ENCODE assay signal across 17 cellular contexts in genomic region chr1:150798509-150798908, GRCh38. TPM values are rescaled to one million over a fixed set of nuclear protein-coding genes. Genes with fewer than 3 reads are reported as not detected.
A peak's percentile ranks its signal among the peaks of the same experiment; 100 is the strongest.
DNase-seq lines count a peak whose midpoint lies in the region; ATAC-seq and TF ChIP-seq lines count a peak whose summit lies in the region.
"Had no signal": no experiment of that assay in that cellular context is flagged by ENCODE, and none has a peak within 500 bp of the region (broad histone marks: within the 10 kb centered on the region; RNA-seq: fewer than 3 reads in every experiment).

No MANE protein-coding gene starts in this region.

- CTCF ChIA-PET in IMR-90 (lab: Yijun Ruan, JAX), result no interaction called here

- no peak overlapping the region for H2BK5ac ChIP-seq in IMR-90 (ENCODE audit: low read depth, low read length, poor library complexity, severe bottlenecking)

- peaks cover 9% of the 10 kb centered on the region for H3K36me3 Mint-ChIP-seq in nephron progenitor cell (ENCODE audit: low read depth)

- no peaks in the 10 kb centered on the region for H4K20me1 ChIP-seq in IMR-90 (ENCODE audit: insufficient read depth, low read length)

- H3K27me3 Mint-ChIP-seq in nephron progenitor cell (ENCODE audit: low read depth, poor library complexity), result no peaks in the 10 kb centered on the region
- H3K27me3 Mint-ChIP-seq: activated naive CD4-positive, alpha-beta T cell treated with anti-CD3 and anti-CD28 coated beads, Interleukin-2, amount 50 U/mL, for 24 hours had no signal

- H3K14ac ChIP-seq in IMR-90 (replicated peaks; ENCODE audit: low read depth, low read length), result peak overlapping the region; percentile 28; the same call in 1 of the 2 replicates

- DNase-seq in IMR-90 (peak; percentile 46), NCI-H2171 (lab: John Stamatoyannopoulos, UW) (peak; percentile 83), WERI-Rb-1 (peak; percentile 30), nephron progenitor cell (peak; percentile 21), lower leg skin (ENCODE audit: low spot score in 2 of 2) (no peak), OCI-M2 (lab: John Stamatoyannopoulos, UW; ENCODE audit: unreplicated experiment) (no peak), GM20000 (ENCODE audit: low spot score) (no peak)
- DNase-seq in activated T-cell treated with anti-CD3 and anti-CD28 coated beads, Interleukin-2, amount 50 U/mL, for 1 hour, result no peak
- DNase-seq: activated CD8-positive, alpha-beta memory T cell treated with anti-CD3 and anti-CD28 coated beads, Interleukin-2, amount 50 U/mL, for 48 hours; caudate nucleus; DND-41; heart right ventricle; stimulated activated CD4-positive, alpha-beta T cell treated with anti-CD3 and anti-CD28 coated beads, Interleukin-4, amount 100 ng/mL, for 1 hour; transverse colon had no signal

- H3K36me3 ChIP-seq in IMR-90 (ENCODE audit: control insufficient read depth, insufficient read depth, low read length) (peaks cover 18% of the 10 kb centered on the region), WERI-Rb-1 (no peaks in the 10 kb centered on the region)

- peaks cover 2% of the 10 kb centered on the region for H3K4me1 ChIP-seq in IMR-90 (ENCODE audit: control insufficient read depth, insufficient read depth, low read length)
- H3K4me1 ChIP-seq: right atrium auricular region, transverse colon had no signal

- POLR2A ChIA-PET in IMR-90 (lab: Charles Lee; ENCODE audit: unreplicated experiment), result interaction anchor here (0.5 kb wide), 2 partner anchors 9 to 155 kb away, joined by 3 read pairs; no protein-coding TSS in a partner anchor

- H3K4me3 Mint-ChIP-seq in nephron progenitor cell, result peak overlapping the region; percentile 11
- H3K4me3 Mint-ChIP-seq: activated naive CD4-positive, alpha-beta T cell treated with anti-CD3 and anti-CD28 coated beads, Interleukin-2, amount 50 U/mL, for 24 hours had no signal

- TF ChIP-seq POLR2A in IMR-90 (IDR thresholded peaks at IDR 0.05; ENCODE audit: low read depth, low read length), result no peak
- no peak for TF ChIP-seq POLR2A in lower leg skin (IDR thresholded peaks at IDR 0.05)

- no peak overlapping the region for H3K9ac ChIP-seq in IMR-90 (ENCODE audit: low read depth, low read length)

- peaks cover 30% of the 10 kb centered on the region for H3K4me1 Mint-ChIP-seq in nephron progenitor cell
- H3K4me1 Mint-ChIP-seq: activated naive CD4-positive, alpha-beta T cell treated with anti-CD3 and anti-CD28 coated beads, Interleukin-2, amount 50 U/mL, for 24 hours had no signal

- WGBS in IMR-90 (ENCODE audit: extremely low coverage in 2 of 2, insufficient read length in 1 of 2), 2 experiments, result 40% methylated on average over 2 of the region's 5 CpGs; no CpG with 5 or more reads in 1 of the 2 experiments
- 69 to 75% methylated on average over 5 of the region's 5 CpGs for WGBS in lower leg skin, 2 donors

- dilution Hi-C loops in IMR-90 (cut with HindIII; ENCODE audit: low sequenced_read_pairs, unreplicated experiment), result no loop called here

- no peak overlapping the region for H4K5ac ChIP-seq in IMR-90 (ENCODE audit: low read depth, low read length)

- in situ Hi-C loops in IMR-90 (cut with MboI; ENCODE audit: low sequenced_read_pairs), result no loop called here

- no peak overlapping the region for H2AK5ac ChIP-seq in IMR-90 (ENCODE audit: low read depth, low read length)

- H4K8ac ChIP-seq in IMR-90 (ENCODE audit: low read depth in 2 of 2, low read length in 2 of 2), result no peak overlapping the region

- BruUV-seq in IMR-90 (replicated peaks; lab: Mats Ljungman, UMichigan), result no TSS peak

- no peak overlapping the region for H2BK20ac ChIP-seq in IMR-90 (ENCODE audit: low read depth, low read length)

- TF ChIP-seq CTCF in IMR-90 (conservative IDR thresholded peaks at IDR 0.05; ENCODE audit: low read depth, low read length) (no peak), WERI-Rb-1 (IDR thresholded peaks at IDR 0.05; ENCODE audit: low read depth, low read length) (no peak), nephron progenitor cell (IDR thresholded peaks at IDR 0.05) (no peak), lower leg skin (IDR thresholded peaks at IDR 0.05) (no peak), GM20000 (IDR thresholded peaks at IDR 0.05; ENCODE audit: extremely low read depth, missing control alignments) (no peak)

- no peak overlapping the region for H2AFZ ChIP-seq in IMR-90 (replicated peaks; ENCODE audit: low read length, poor library complexity)

- no peak overlapping the region for H2BK120ac ChIP-seq in IMR-90 (ENCODE audit: low read depth, low read length)

- H3K4me2 ChIP-seq in IMR-90 (ENCODE audit: low read depth, low read length), result no peak overlapping the region

- no peak overlapping the region for H3K23ac ChIP-seq in IMR-90 (ENCODE audit: low read depth, low read length)

- H3K18ac ChIP-seq in IMR-90 (ENCODE audit: low read depth, low read length), result no peak overlapping the region

- H3K9me1 ChIP-seq in IMR-90 (ENCODE audit: insufficient read depth, low read length), result peaks cover 6% of the 10 kb centered on the region

- no peak overlapping the region for H2BK15ac ChIP-seq in IMR-90 (ENCODE audit: low read depth, low read length)

- no peaks in the 10 kb centered on the region for H3K79me1 ChIP-seq in IMR-90 (ENCODE audit: low read depth in 1 of 2, low read length in 2 of 2)

- H3K56ac ChIP-seq in IMR-90 (ENCODE audit: extremely low read depth, insufficient read depth, low read length), result no peak overlapping the region

- H3K9me3 ChIP-seq in IMR-90 (ENCODE audit: control insufficient read depth, insufficient read depth, low read length) (no peaks in the 10 kb centered on the region), WERI-Rb-1 (ENCODE audit: severe bottlenecking) (no peaks in the 10 kb centered on the region)
- H3K9me3 ChIP-seq: heart right ventricle, right atrium auricular region, transverse colon had no signal

- H3K4me3 ChIP-seq in IMR-90 (ENCODE audit: insufficient read depth, low read depth, low read length) (no peak overlapping the region), WERI-Rb-1 (ENCODE audit: low read depth, low read length) (no peak overlapping the region), lower leg skin (ENCODE audit: low read depth, poor library complexity, severe bottlenecking) (no peak overlapping the region)
- H3K4me3 ChIP-seq: heart right ventricle, right atrium auricular region, transverse colon had no signal

- intact Hi-C loops in IMR-90 (cut with micrococcal nuclease), result no loop called here
- intact Hi-C loops in lower leg skin (cut with DNase I; ENCODE audit: low total_unique reads), result no loop called here

- H3K27ac ChIP-seq in IMR-90 (ENCODE audit: insufficient read depth, low read length) (no peak overlapping the region), WERI-Rb-1 (no peak overlapping the region)
- H3K27ac ChIP-seq: heart right ventricle, right atrium auricular region, transverse colon had no signal

- H3K4ac ChIP-seq in IMR-90 (ENCODE audit: low read depth, low read length), result no peak overlapping the region

- no peak overlapping the region for H4K91ac ChIP-seq in IMR-90 (ENCODE audit: insufficient read depth, low read depth, low read length)

- TF ChIP-seq RAD21 in IMR-90 (IDR thresholded peaks at IDR 0.05; ENCODE audit: low read length), result no peak

- H2AK9ac ChIP-seq in IMR-90 (replicated peaks; ENCODE audit: low read depth, low read length, poor library complexity), result no peak overlapping the region

- H3K9me3 Mint-ChIP-seq in nephron progenitor cell, result no peaks in the 10 kb centered on the region
- H3K9me3 Mint-ChIP-seq: activated naive CD4-positive, alpha-beta T cell treated with anti-CD3 and anti-CD28 coated beads, Interleukin-2, amount 50 U/mL, for 24 hours had no signal

- peak; percentile 72 for ATAC-seq in IMR-90 (ENCODE audit: low read depth)
- ATAC-seq: heart right ventricle, Panc1 had no signal

- peak overlapping the region; percentile 18 for H3K27ac Mint-ChIP-seq in nephron progenitor cell
- H3K27ac Mint-ChIP-seq: activated naive CD4-positive, alpha-beta T cell treated with anti-CD3 and anti-CD28 coated beads, Interleukin-2, amount 50 U/mL, for 24 hours had no signal

- no peaks in the 10 kb centered on the region for H3K27me3 ChIP-seq in IMR-90 (ENCODE audit: control insufficient read depth, insufficient read depth, low read length)
- no peaks in the 10 kb centered on the region for H3K27me3 ChIP-seq in WERI-Rb-1 (ENCODE audit: insufficient read depth, low read depth, severe bottlenecking)
- H3K27me3 ChIP-seq: heart right ventricle, right atrium auricular region, transverse colon had no signal

TF ChIP-seq in IMR-90, 13 proteins besides CTCF, POLR2A, EP300 and RAD21:
- no peak for TF ChIP-seq NFE2L2 (IDR thresholded peaks at IDR 0.05; ENCODE audit: low read depth, low read length)
- no peak for TF ChIP-seq MAZ (IDR thresholded peaks at IDR 0.05; ENCODE audit: borderline replicate concordance, low read depth, low read length)
- no peak for TF ChIP-seq FOS (IDR thresholded peaks at IDR 0.05; ENCODE audit: low read depth, low read length)
- TF ChIP-seq RFX5 (IDR thresholded peaks at IDR 0.05; ENCODE audit: low read depth, low read length), result no peak
- TF ChIP-seq BHLHE40 (IDR thresholded peaks at IDR 0.05; ENCODE audit: low read depth, low read length), result no peak
- no peak for TF ChIP-seq SMC3 (IDR thresholded peaks at IDR 0.05; ENCODE audit: low read depth, low read length)
- TF ChIP-seq MAFK (IDR thresholded peaks at IDR 0.05; ENCODE audit: low read depth, low read length), result no peak
- TF ChIP-seq MXI1 (IDR thresholded peaks at IDR 0.05; ENCODE audit: borderline replicate concordance, low read depth, low read length), result no peak
- no peak for TF ChIP-seq CEBPB (IDR thresholded peaks at IDR 0.05; ENCODE audit: low read depth, low read length)
TF ChIP-seq in IMR-90: peak in this region for 0.

RNA-seq across cellular contexts. Expression of gene CTSK, which starts 9.6 kb away (rescaled TPM):
- 4.7 and 7.7 TPM in 2 replicates for total RNA-seq in IMR-90 (2012; rRNA removed)
- 13.2 and 15.1 TPM in 2 replicates for polyA plus RNA-seq in IMR-90 (2012; rRNA removed)
- polyA plus RNA-seq in IMR-90 (2012; cell fraction: cytosol; rRNA removed), result 6.9 and 13.0 TPM in 2 replicates
- polyA plus RNA-seq in IMR-90 (2012; cell fraction: nucleus; rRNA removed; ENCODE audit: low replicate concordance), result 8.0 and 48.9 TPM in 2 replicates
- total RNA-seq in lower leg skin, result 100 to 1,000 TPM in 2 of 4 donors, 10 to 100 TPM in 2; 73.3 to 205 (median 90.2) TPM

RNA-seq across cellular contexts. Expression of gene CTSS, which starts 32.9 kb away (rescaled TPM):
- total RNA-seq in IMR-90 (2012; rRNA removed) (0.18 and 0.56 TPM in 2 replicates), lower leg skin (10 to 100 TPM; 11.4 to 33.4 (median 19.9) TPM)
- polyA plus RNA-seq in IMR-90 (2012; rRNA removed), result 0.47 and 0.48 TPM in 2 replicates
- 0.11 and 0.39 TPM in 2 replicates for polyA plus RNA-seq in IMR-90 (2012; cell fraction: cytosol; rRNA removed)
- 0.97 TPM in 1 of 2 replicates, not detected in the other for polyA plus RNA-seq in IMR-90 (2012; cell fraction: nucleus; rRNA removed; ENCODE audit: low replicate concordance)

Comparison
In these comparisons a context has a peak if more than half of its experiments do, and no peak if none do; other contexts are left out.
1. DNase-seq: peak in IMR-90 (single experiment), NCI-H2171 (single experiment), WERI-Rb-1 (single experiment) and nephron progenitor cell (single experiment); none in lower leg skin (0 of 2), activated T-cell treated with anti-CD3 and anti-CD28 coated beads, Interleukin-2, amount 50 U/mL, for 1 hour (single experiment), OCI-M2 (single experiment) and GM20000 (single experiment).